ENCODE assay signal across 17 cellular contexts in the genomic region with DNA sequence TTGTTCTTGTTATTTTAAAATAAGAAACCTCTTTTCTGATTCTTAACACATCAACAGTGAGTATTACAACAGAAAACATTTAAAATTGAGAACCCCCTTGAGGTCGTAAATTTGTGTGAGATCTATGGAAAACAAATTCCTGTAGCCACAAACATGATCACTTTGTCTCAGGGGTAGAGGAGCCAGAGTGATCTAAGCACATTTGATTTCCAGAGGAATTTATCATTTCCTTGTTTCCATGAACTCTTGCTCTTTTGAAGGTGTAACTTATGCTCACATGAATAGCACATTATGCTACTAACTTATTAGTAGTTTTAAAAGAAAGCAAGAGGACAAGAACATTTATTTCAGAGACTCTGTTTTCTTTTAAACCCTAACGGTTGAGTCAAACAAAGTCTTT. TPM values are rescaled to one million over a fixed set of nuclear protein-coding genes. Genes with fewer than 3 reads are reported as not detected.
DNase-seq lines count a peak whose midpoint lies in the region; ATAC-seq and TF ChIP-seq lines count a peak whose summit lies in the region.
"Had no signal": no experiment of that assay in that cellular context is flagged by ENCODE, and none has a peak within 500 bp of the region (broad histone marks: within the 10 kb centered on the region; RNA-seq: fewer than 3 reads in every experiment).

No MANE protein-coding gene starts in this region.

- TF ChIP-seq CTCF in esophagus muscularis mucosa (IDR thresholded peaks at IDR 0.05) (no peak), brain microvascular endothelial cell (IDR thresholded peaks at IDR 0.05; ENCODE audit: low read depth, low read length, missing control alignments) (no peak)

- H3K4me3 ChIP-seq in esophagus muscularis mucosa (no peak overlapping the region), brain microvascular endothelial cell (ENCODE audit: low read depth, low read length) (no peak overlapping the region)
- H3K4me3 ChIP-seq: A549 had no signal

- peak; percentile 62 for ATAC-seq in sciatic nerve
- ATAC-seq: A549 had no signal

- H3K36me3 ChIP-seq in esophagus muscularis mucosa (no peaks in the 10 kb centered on the region), brain microvascular endothelial cell (replicated peaks) (no peaks in the 10 kb centered on the region)

- WGBS in esophagus muscularis mucosa, result 25% methylated on average over 2 of the region's 2 CpGs

- peaks cover 0 to 58% (median 28%) of the 10 kb centered on the region in 4 donors for H3K4me1 ChIP-seq in esophagus muscularis mucosa
- H3K4me1 ChIP-seq: A549 had no signal

- peak; percentile 12 for DNase-seq in EH (ENCODE audit: low read depth)
- DNase-seq in esophagus muscularis mucosa (ENCODE audit: extremely low spot score), result no peak
- DNase-seq in lung microvascular endothelial cell (ENCODE audit: low read depth in 2 of 2), result peak; percentile 9 to 53
- no peak for DNase-seq in sciatic nerve (ENCODE audit: low spot score)
- no peak for DNase-seq in H4 (ENCODE audit: low spot score)
- no peak for DNase-seq in dedifferentiated amniotic fluid mesenchymal stem cell (ENCODE audit: extremely low spot score)
- DNase-seq in brain microvascular endothelial cell, result no peak
- DNase-seq in NCI-H510A treated with DMSO at 0.1 percent for 48 hours (lab: John Stamatoyannopoulos, UW), result no peak
- DNase-seq: C1 segment of cervical spinal cord, DND-41, GDM1, GOT3, NCI-H2029, NCI-H2171, NCI-H446 had no signal

- H3K9me3 ChIP-seq in esophagus muscularis mucosa, result no peaks in the 10 kb centered on the region
- H3K9me3 ChIP-seq: A549 had no signal

- intact Hi-C loops in esophagus muscularis mucosa (cut with DNase I) (no loop called here), sciatic nerve (cut with DNase I) (no loop called here)

- TF ChIP-seq POLR2A in esophagus muscularis mucosa (IDR thresholded peaks at IDR 0.05; ENCODE audit: low read depth), result no peak

- H3K27me3 ChIP-seq in esophagus muscularis mucosa (no peaks in the 10 kb centered on the region), brain microvascular endothelial cell (replicated peaks) (no peaks in the 10 kb centered on the region)

- no peak for TF ChIP-seq EP300 in esophagus muscularis mucosa (IDR thresholded peaks at IDR 0.05)

- H3K27ac ChIP-seq in esophagus muscularis mucosa (replicated peaks in 1 of 4) (peak overlapping the region; percentile 58 to 70 (median 66)), brain microvascular endothelial cell (no peak overlapping the region)
- H3K27ac ChIP-seq: A549, RWPE1 had no signal

- in situ Hi-C loops in brain microvascular endothelial cell (cut with HindIII; ENCODE audit: low pct_ligation_motif_present, low sequenced_read_pairs), result no loop called here

RNA-seq across cellular contexts. Expression of a gene that starts 28.1 kb away (rescaled TPM):
- 1 to 10 TPM in 1 of 4 donors, under 1 TPM in 2, not detected in 1; 0.11 to 1.2 (median 0.45) TPM for total RNA-seq in esophagus muscularis mucosa
- total RNA-seq in lung microvascular endothelial cell, result under 0.01 TPM in 1 of 2 replicates, not detected in the other
- not detected for total RNA-seq in sciatic nerve
- not detected in 2 replicates for total RNA-seq in H4 (2014; rRNA removed; shearing (Covaris generic))

Comparison
In these comparisons a context has a peak if more than half of its experiments do, and no peak if none do; other contexts are left out.
1. DNase-seq: peak in EH (single experiment) and lung microvascular endothelial cell (2 of 2); none in esophagus muscularis mucosa (single experiment), sciatic nerve (single experiment), H4 (single experiment), dedifferentiated amniotic fluid mesenchymal stem cell (single experiment), brain microvascular endothelial cell (single experiment) and NCI-H510A treated with DMSO at 0.1 percent for 48 hours (single experiment).